ENCODE assay signal across 8 cellular contexts in the genomic region with DNA sequence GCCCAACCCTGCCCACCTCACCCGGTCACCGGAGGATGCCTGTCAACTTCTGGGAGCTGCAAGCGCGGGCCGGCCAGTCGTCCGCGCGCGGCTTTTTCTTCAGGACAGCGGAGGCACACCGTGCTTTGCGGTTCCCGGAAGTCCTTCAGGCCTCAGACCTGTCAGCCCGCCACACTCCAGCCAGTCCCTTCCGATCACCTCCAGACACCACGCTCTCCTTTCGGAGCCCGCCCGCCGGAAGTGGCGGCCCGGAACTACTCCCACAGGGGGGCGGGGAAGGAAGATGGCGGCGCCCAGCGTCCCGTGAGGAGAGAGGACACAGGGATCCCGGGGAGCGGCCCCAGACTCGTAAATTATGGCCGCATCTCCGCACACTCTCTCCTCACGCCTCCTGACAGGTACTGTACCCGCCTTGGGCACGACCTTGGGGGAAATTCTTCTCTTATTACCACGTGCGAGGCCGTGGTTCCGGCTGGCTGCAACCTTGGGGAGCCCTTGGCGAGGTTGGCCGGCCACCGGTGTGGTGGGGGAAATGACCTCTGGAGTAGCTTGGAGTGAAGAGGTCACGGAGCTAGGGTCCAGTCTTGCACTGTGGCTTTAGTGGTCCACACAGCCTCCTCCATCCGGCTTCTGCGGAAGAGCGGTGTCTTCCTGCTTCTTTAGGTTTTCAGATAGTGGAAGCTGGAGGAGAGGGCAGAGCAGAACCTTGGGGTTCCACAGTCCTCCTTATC. TPM values are rescaled to one million over a fixed set of nuclear protein-coding genes. Genes with fewer than 3 reads are reported as not detected.
DNase-seq lines count a peak whose midpoint lies in the region; ATAC-seq and TF ChIP-seq lines count a peak whose summit lies in the region.

Gene COX10, plus strand, starts transcription at position 254 of the 731 bp plus-strand sequence. Its CDS starts 102 bp downstream, at position 356.

- TF ChIP-seq EP300 in transverse colon (IDR thresholded peaks at IDR 0.05; ENCODE audit: low read depth) = no peak

- H3K27me3 Mint-ChIP-seq in activated naive CD8-positive, alpha-beta T cell treated with anti-CD3 and anti-CD28 coated beads, Interleukin-2, amount 50 U/mL, for 24 hours = no peaks in the 10 kb centered on the region

- H3K9me3 ChIP-seq in transverse colon = no peaks in the 10 kb centered on the region

- no peaks in the 10 kb centered on the region for H3K36me3 ChIP-seq in transverse colon

- peaks cover 7 to 39% (median 15%) of the 10 kb centered on the region in 4 donors for H3K4me1 ChIP-seq in transverse colon

- 1% methylated on average over 38 of the region's 47 CpGs; no CpG with 5 or more reads in 1 of the 2 donors for WGBS in transverse colon (ENCODE audit: low coverage in 1 of 2), 2 donors

- H3K4me3 ChIP-seq in GM12865 (ENCODE audit: low read depth, low read length) (peak within 1 kb of the TSS; percentile 96), transverse colon (peak within 1 kb of the TSS; percentile 60 to 93 (median 82))

- H3K4me1 Mint-ChIP-seq in activated naive CD8-positive, alpha-beta T cell treated with anti-CD3 and anti-CD28 coated beads, Interleukin-2, amount 50 U/mL, for 24 hours = peaks cover 56% of the 10 kb centered on the region

- DNase-seq in GM12865 (ENCODE audit: low read depth) (peak; percentile 93), NCI-H1105 (lab: John Stamatoyannopoulos, UW) (peak; percentile 87), SW480 (ENCODE audit: low spot score) (peak; percentile 92), cardiac septum (ENCODE audit: low spot score) (peak; percentile 94), pons (ENCODE audit: low spot score) (peak; percentile 73), transverse colon (peak; percentile 93)
- peak; percentile 90 for DNase-seq in activated naive CD8-positive, alpha-beta T cell treated with anti-CD3 and anti-CD28 coated beads, Interleukin-2, amount 50 U/mL, for 24 hours

- H3K4me3 Mint-ChIP-seq in activated naive CD8-positive, alpha-beta T cell treated with anti-CD3 and anti-CD28 coated beads, Interleukin-2, amount 50 U/mL, for 24 hours = peak within 1 kb of the TSS; percentile 96

- no peak for TF ChIP-seq CTCF in GM12865 (IDR thresholded peaks at IDR 0.05; ENCODE audit: insufficient read depth, low read depth, low read length, missing control alignments)
- no peak for TF ChIP-seq CTCF in transverse colon (IDR thresholded peaks at IDR 0.05)

- intact Hi-C loops in cardiac septum (cut with DNase I) (no loop called here), transverse colon (cut with DNase I; ENCODE audit: low total_unique reads) (no loop called here)

- H3K36me3 Mint-ChIP-seq in activated naive CD8-positive, alpha-beta T cell treated with anti-CD3 and anti-CD28 coated beads, Interleukin-2, amount 50 U/mL, for 24 hours (ENCODE audit: low read depth) = peaks cover 41% of the 10 kb centered on the region

- H3K27ac Mint-ChIP-seq in activated naive CD8-positive, alpha-beta T cell treated with anti-CD3 and anti-CD28 coated beads, Interleukin-2, amount 50 U/mL, for 24 hours = peak within 1 kb of the TSS; percentile 94

- peak; percentile 92 for TF ChIP-seq POLR2A in transverse colon (IDR thresholded peaks at IDR 0.05)

- peak within 1 kb of the TSS; percentile 77 to 93 (median 81) for H3K27ac ChIP-seq in transverse colon

- no peaks in the 10 kb centered on the region for H3K27me3 ChIP-seq in transverse colon

- H3K9me3 Mint-ChIP-seq in activated naive CD8-positive, alpha-beta T cell treated with anti-CD3 and anti-CD28 coated beads, Interleukin-2, amount 50 U/mL, for 24 hours = no peaks in the 10 kb centered on the region

- peak; percentile 100 for ATAC-seq in HG02642 (IDR thresholded peaks at IDR 0.05; ENCODE audit: poor library complexity, unreplicated experiment)
- ATAC-seq in activated naive CD8-positive, alpha-beta T cell treated with anti-CD3 and anti-CD28 coated beads, Interleukin-2, amount 50 U/mL, for 24 hours = peak; percentile 99

- in situ Hi-C loops in transverse colon (cut with MboI; ENCODE audit: low pct_ligation_motif_present in 1 of 4, low pct_unique_long_range_greater_than_20kb in 1 of 4, low sequenced_read_pairs in 3 of 4) = no loop called here

RNA-seq across cellular contexts. Expression of gene COX10, which starts in this region (rescaled TPM):
- total RNA-seq in cardiac septum (43.3 TPM), transverse colon (10 to 100 TPM; 48.9 to 61.9 (median 53.5) TPM)

Comparison
In these comparisons a context has a peak if more than half of its experiments do, and no peak if none do; other contexts are left out.
1. Peak in every context shown above with its lines: DNase-seq, ATAC-seq, H3K4me3 ChIP-seq and H3K27ac ChIP-seq.